20 cellular contexts compared by ENCODE assay signal in the genomic region with DNA sequence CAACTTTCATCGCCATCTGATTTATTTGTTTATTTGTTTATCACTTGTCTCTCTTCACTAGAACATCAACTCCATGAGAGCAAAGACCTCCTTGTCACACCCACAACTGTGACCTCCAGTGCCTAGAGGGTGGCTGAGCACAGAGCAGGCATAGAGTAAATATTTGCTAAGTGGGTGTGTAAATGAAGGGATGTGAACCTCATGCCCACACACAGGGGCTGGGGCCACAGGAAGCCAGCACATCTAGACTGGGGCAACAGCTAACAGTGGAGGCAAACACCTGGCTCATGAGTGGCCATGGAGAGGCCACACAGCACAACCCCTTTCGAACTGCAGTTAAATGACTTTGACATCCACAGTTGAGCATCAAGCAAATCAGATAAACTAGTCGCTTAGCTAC. TPM values are rescaled to one million over a fixed set of nuclear protein-coding genes. Genes with fewer than 3 reads are reported as not detected.
DNase-seq lines count a peak whose midpoint lies in the region; ATAC-seq, FAIRE-seq and TF ChIP-seq lines count a peak whose summit lies in the region.
"Had no signal": no experiment of that assay in that cellular context is flagged by ENCODE, and none has a peak within 500 bp of the region (broad histone marks: within the 10 kb centered on the region; RNA-seq: fewer than 3 reads in every experiment).

No MANE protein-coding gene starts in this region.

- TF ChIP-seq RAD21 in A549 (conservative IDR thresholded peaks at IDR 0.05 in 1 of 2, IDR thresholded peaks at IDR 0.05 in 1 of 2), result no peak; a peak in 1 of 5 replicates
- TF ChIP-seq RAD21 in GM12878 (IDR thresholded peaks at IDR 0.05; ENCODE audit: insufficient read depth, low read depth, low read length), result no peak

- no peak overlapping the region for H3K9ac ChIP-seq in GM12878 (ENCODE audit: control insufficient read depth, insufficient read depth, low read length)

- H3K4me2 ChIP-seq in A549 (peak overlapping the region; percentile 66), GM12878 (ENCODE audit: control insufficient read depth, insufficient read depth) (peak overlapping the region; percentile 22; the same call in 1 of the 2 replicates)
- H3K4me2 ChIP-seq: PC-9 had no signal

- H3K27me3 Mint-ChIP-seq in Caco-2 (ENCODE audit: insufficient read depth, unreplicated experiment), result peaks cover 10% of the 10 kb centered on the region

- in situ Hi-C loops in GM12878 (cut with MboI), result no loop called here

- BruUV-seq in GM12878 (replicated peaks; lab: Mats Ljungman, UMichigan) (no TSS peak), Caco-2 (replicated peaks; lab: Mats Ljungman, UMichigan) (no TSS peak)

- FAIRE-seq in A549 (lab: Jason Lieb, UNC), result no peak
- no peak for FAIRE-seq in GM12878 (lab: Jason Lieb, UNC)
- FAIRE-seq: A204.1, GM12892, H54 had no signal

- SMC1A ChIA-PET in GM12878 (lab: Charles Lee; ENCODE audit: uncharacterized antibody, unreplicated experiment), result interaction anchor here (2.1 kb wide), 1 partner anchor 13 kb away, joined by 6 read pairs; no protein-coding TSS in a partner anchor

- no peaks in the 10 kb centered on the region for H3K79me2 ChIP-seq in GM12878 (ENCODE audit: control insufficient read depth, insufficient read depth, low read length)

- intact Hi-C loops in GM12878 (cut with micrococcal nuclease; ENCODE audit: unreplicated experiment), result no loop called here
- intact Hi-C loops in right lobe of liver (cut with DNase I), result no loop called here
- intact Hi-C loops in Caco-2 (cut with micrococcal nuclease; ENCODE audit: unreplicated experiment), result no loop called here

- H3K4me1 Mint-ChIP-seq in Caco-2 (ENCODE audit: low read depth, unreplicated experiment), result peaks cover 11% of the 10 kb centered on the region

- TF ChIP-seq POLR2A in A549 (IDR thresholded peaks at IDR 0.05; ENCODE audit: low read length) (no peak), GM12878 (IDR thresholded peaks at IDR 0.05; ENCODE audit: low read depth, low read length) (no peak), right lobe of liver (IDR thresholded peaks at IDR 0.05) (no peak)

- no peaks in the 10 kb centered on the region for H3K27me3 ChIP-seq in GM12878 (replicated peaks in 1 of 2; ENCODE audit: control insufficient read depth in 2 of 2, insufficient read depth in 2 of 2, low read length in 1 of 2)
- no peaks in the 10 kb centered on the region for H3K27me3 ChIP-seq in right lobe of liver
- no peaks in the 10 kb centered on the region for H3K27me3 ChIP-seq in Caco-2 (replicated peaks; ENCODE audit: control insufficient read depth, insufficient read depth, low read length)

- DNase-seq in A549 (ENCODE audit: low read depth in 1 of 2, low spot score in 1 of 2) (peak in 1 of 2 experiments; percentile 72), DMS53 treated with DMSO at 0.1 percent for 48 hours (lab: John Stamatoyannopoulos, UW; ENCODE audit: unreplicated experiment) (peak; percentile 83), GM12878 (ENCODE audit: low read depth, low spot score) (no peak), right lobe of liver (peak in 2 of 3 donors; percentile 50 to 63), NCI-H774 (lab: John Stamatoyannopoulos, UW) (no peak), Caco-2 (no peak), EL (no peak), NCI-H226 (no peak)
- DNase-seq: DMS 273 treated with DMSO at 0.1 percent for 48 hours, IMR-90, NCI-H1417 treated with DMSO at 0.1 percent for 48 hours, NCI-H2029, NCI-H446, PC-9, T-helper 1 cell had no signal

- no peak; a peak in 1 of 6 replicates for ATAC-seq in A549
- no peak for ATAC-seq in GM12878
- ATAC-seq in right lobe of liver, result peak; percentile 65 to 86 (median 78)

- CTCF ChIA-PET in A549 (lab: Yijun Ruan, JAX) (interaction anchor here (0.6 to 6.0 kb wide), 8 partner anchors 12 to 1600 kb away, joined by 3 to 140 read pairs (median 10); no protein-coding TSS in a partner anchor), GM12878 (lab: Yijun Ruan, JAX) (interaction anchor here (2.3 kb wide), 1 partner anchor 13 kb away, joined by 8 read pairs; no protein-coding TSS in a partner anchor), Caco-2 (lab: Charles Lee) (no interaction called here)

- H3K4me3 Mint-ChIP-seq in Caco-2 (ENCODE audit: unreplicated experiment), result no peak overlapping the region

- TF ChIP-seq CTCF in A549 (IDR thresholded peaks at IDR 0.05) (no peak), GM12878 (IDR thresholded peaks at IDR 0.05 in 2 of 3, conservative IDR thresholded peaks at IDR 0.05 in 1 of 3; ENCODE audit: control insufficient read depth in 2 of 3, extremely low read depth in 1 of 3, insufficient read depth in 1 of 3, low read depth in 3 of 3, low read length in 3 of 3) (no peak), right lobe of liver (IDR thresholded peaks at IDR 0.05) (no peak), Caco-2 (IDR thresholded peaks at IDR 0.05; ENCODE audit: insufficient read depth in 1 of 2, low read depth in 1 of 2, low read length in 1 of 2, severe bottlenecking in 1 of 2, unreplicated experiment in 1 of 2) (no peak)

- H2AFZ ChIP-seq in GM12878 (ENCODE audit: control insufficient read depth, low read depth, low read length), result no peak overlapping the region
- H2AFZ ChIP-seq: PC-9 had no signal

- WGBS in A549 (ENCODE audit: missing lambda C conversion rate), result 76% methylated on average over 3 of the region's 3 CpGs
- 49% methylated on average over 3 of the region's 3 CpGs for WGBS in GM12878 (ENCODE audit: insufficient coverage, insufficient replicate concordance, low lambda C conversion rate, missing lambda C conversion rate)
- 22% methylated on average over 2 of the region's 3 CpGs for WGBS in right lobe of liver (ENCODE audit: insufficient coverage, low coverage, low lambda C conversion rate, missing lambda C conversion rate)

- H3K36me3 Mint-ChIP-seq in Caco-2 (ENCODE audit: insufficient read depth, unreplicated experiment), result peaks cover 5% of the 10 kb centered on the region

- H3K36me3 ChIP-seq in GM12878 (ENCODE audit: control insufficient read depth in 2 of 2, insufficient read depth in 2 of 2, low read length in 1 of 2) (no peaks in the 10 kb centered on the region), right lobe of liver (no peaks in the 10 kb centered on the region), Caco-2 (ENCODE audit: control insufficient read depth, insufficient read depth, low read length) (no peaks in the 10 kb centered on the region)

- H3K4me3 ChIP-seq in A549 (no peak overlapping the region), GM12878 (no peak overlapping the region), right lobe of liver (no peak overlapping the region), Caco-2 (ENCODE audit: low read depth, low read length) (no peak overlapping the region)
- H3K4me3 ChIP-seq: PC-9 had no signal

- H3K9me3 Mint-ChIP-seq in Caco-2 (ENCODE audit: unreplicated experiment), result no peaks in the 10 kb centered on the region

- H3K9me3 ChIP-seq in A549, result no peaks in the 10 kb centered on the region
- H3K9me3 ChIP-seq in GM12878 (replicated peaks; ENCODE audit: control insufficient read depth, insufficient read depth, low read length), result no peaks in the 10 kb centered on the region
- H3K9me3 ChIP-seq in right lobe of liver, result no peaks in the 10 kb centered on the region
- no peaks in the 10 kb centered on the region for H3K9me3 ChIP-seq in Caco-2

- H4K20me1 ChIP-seq in GM12878 (ENCODE audit: control insufficient read depth, insufficient read depth), result no peaks in the 10 kb centered on the region

- no peak for TF ChIP-seq EP300 in A549 (IDR thresholded peaks at IDR 0.05)
- TF ChIP-seq EP300 in GM12878 (IDR thresholded peaks at IDR 0.05; ENCODE audit: borderline replicate concordance in 1 of 2, control insufficient read depth in 1 of 2, low read depth in 2 of 2, low read length in 2 of 2), result no peak

- no peak overlapping the region for H3K27ac Mint-ChIP-seq in Caco-2 (ENCODE audit: unreplicated experiment)

- POLR2A ChIA-PET in A549 (lab: Yijun Ruan, JAX), result no interaction called here
- POLR2A ChIA-PET in GM12878 (lab: Charles Lee), result no interaction called here
- POLR2A ChIA-PET in Caco-2 (lab: Charles Lee), result no interaction called here

- H3K4me1 ChIP-seq in A549 (peaks cover 55% of the 10 kb centered on the region), GM12878 (ENCODE audit: control insufficient read depth, insufficient read depth, low read length) (no peaks in the 10 kb centered on the region), right lobe of liver (peaks cover 0 to 7% (median 4%) of the 10 kb centered on the region in 4 donors), Caco-2 (peaks cover 7% of the 10 kb centered on the region)

- RAD21 ChIA-PET in GM12878 (lab: Charles Lee; ENCODE audit: unreplicated experiment), result no interaction called here

- H3K27ac ChIP-seq in A549 (peak overlapping the region; percentile 79 to 87), GM12878 (ENCODE audit: control insufficient read depth, insufficient read depth) (no peak overlapping the region), right lobe of liver (no peak overlapping the region)
- H3K27ac ChIP-seq: C4-2B, PC-9 had no signal

TF ChIP-seq in GM12878, 131 proteins besides CTCF, POLR2A, EP300 and RAD21 (continues in another document):
- TF ChIP-seq SREBF2 (IDR thresholded peaks at IDR 0.05; ENCODE audit: low read length) (no peak), CHD2 (IDR thresholded peaks at IDR 0.05; ENCODE audit: borderline replicate concordance, low read depth, low read length) (no peak)

RNA-seq across cellular contexts. Expression of a gene that starts 39.8 kb away (rescaled TPM):
- polyA plus RNA-seq in A549 (2011; rRNA removed), result 1,636 and 1,761 TPM in 2 replicates
- 1,617 and 1,738 TPM in 2 replicates for polyA plus RNA-seq in A549 (2012; cell fraction: cytosol; rRNA removed)
- 1,542 and 1,798 TPM in 2 replicates for polyA plus RNA-seq in A549 (2012; cell fraction: nucleus; rRNA removed)
- 4,339 to 6,918 TPM (median 6,205 TPM) in 3 replicates for polyA plus RNA-seq in A549 (2017; fragmentation: RNase III; extraction: RNeasy Plus Mini Kit Qiagen cat#74134 plus additional on column Dnase treatment)
- 620 and 678 TPM in 2 replicates for polyA minus RNA-seq in A549 (2011; rRNA and poly(A)+ RNA removed)
- 30.5 and 34.3 TPM in 2 replicates for total RNA-seq in GM12878 (2013; cell fraction: nucleolus; rRNA removed)
- 34.6 and 40.4 TPM in 2 replicates for total RNA-seq in GM12878 (2014; rRNA removed)
- total RNA-seq in GM12878 (2014; rRNA removed; fragmentation: Illumina TruSeq; extraction: Trizol), result 102 and 103 TPM in 2 replicates
- total RNA-seq in GM12878 (2021), result 113 and 118 TPM in 2 replicates
- polyA plus RNA-seq in GM12878 (2011; ENCODE audit: low read depth), result 65.1 TPM
- 209 and 252 TPM in 2 replicates for polyA plus RNA-seq in GM12878 (2011; rRNA removed)
- 281 and 331 TPM in 2 replicates for polyA plus RNA-seq in GM12878 (2011; cell fraction: cytosol; rRNA removed)
- 199 and 201 TPM in 2 replicates for polyA plus RNA-seq in GM12878 (2011; cell fraction: nucleus; rRNA removed)
- polyA plus RNA-seq in GM12878 (2012), result 80.5 and 87.1 TPM in 2 replicates
- polyA plus RNA-seq in GM12878 (2014; fragmentation: Illumina TruSeq; extraction: Trizol), result 109 and 147 TPM in 2 replicates
- 100 to 1,000 TPM; 165 to 180 TPM for polyA plus RNA-seq in GM12878 (2014; fragmentation: Nextera tagmentation; extraction: Ambion mirVana)
- 141 and 144 TPM in 2 replicates for polyA plus RNA-seq in GM12878 (2014; rRNA removed)
- polyA plus RNA-seq in GM12878 (2016; fragmentation: Nextera tagmentation; extraction: Ambion mirVana), result 100 to 1,000 TPM; 194 to 213 TPM
- polyA minus RNA-seq in GM12878 (2011; rRNA and poly(A)+ RNA removed), result 112 and 145 TPM in 2 replicates
- 37.7 and 46.6 TPM in 2 replicates for polyA minus RNA-seq in GM12878 (2011; cell fraction: cytosol; rRNA and poly(A)+ RNA removed)
- polyA minus RNA-seq in GM12878 (2011; cell fraction: nucleus; rRNA and poly(A)+ RNA removed), result 27.9 and 47.8 TPM in 2 replicates
- 10 to 100 TPM in 3 of 6 experiments, 1 to 10 TPM in 3; 6.9 to 18.1 (median 9.7) TPM for total RNA-seq in right lobe of liver
- 58.6 and 62.8 TPM in 2 replicates for total RNA-seq in Caco-2 (2022)
- total RNA-seq: HT-29 had no signal

Comparison
In these comparisons a context has a peak if more than half of its experiments do, and no peak if none do; other contexts are left out.
1. ATAC-seq: peak in right lobe of liver (4 of 4); none in A549 (0 of 2) and GM12878 (single experiment).
2. DNase-seq: peak in DMS53 treated with DMSO at 0.1 percent for 48 hours (single experiment) and right lobe of liver (2 of 3); none in GM12878 (single experiment), NCI-H774 (single experiment), Caco-2 (0 of 2), EL (single experiment) and NCI-H226 (single experiment).
3. H3K27ac ChIP-seq: peak in A549 (2 of 2); none in GM12878 (single experiment) and right lobe of liver (0 of 3).